In genomic region chr20:51497542-51498467, GRCh38 we compare ENCODE assay signal across 9 cellular contexts. TPM values are rescaled to one million over a fixed set of nuclear protein-coding genes. Genes with fewer than 3 reads are reported as not detected.
DNase-seq lines count a peak whose midpoint lies in the region; ATAC-seq lines count a peak whose summit lies in the region.
"Had no signal": no experiment of that assay in that cellular context is flagged by ENCODE, and none has a peak within 500 bp of the region (broad histone marks: within the 10 kb centered on the region; RNA-seq: fewer than 3 reads in every experiment).

No MANE protein-coding gene starts in this region.

- peak overlapping the region; percentile 71 for H3K27ac ChIP-seq in effector memory CD4-positive, alpha-beta T cell (ENCODE audit: insufficient read depth, low read length, poor library complexity, severe bottlenecking)

- peak overlapping the region; percentile 20 for H3K4me3 ChIP-seq in effector memory CD4-positive, alpha-beta T cell (ENCODE audit: insufficient read depth, low read depth, low read length, poor library complexity, severe bottlenecking)
- H3K4me3 ChIP-seq: lung had no signal

- H3K4me1 ChIP-seq in effector memory CD4-positive, alpha-beta T cell (ENCODE audit: control insufficient read depth, insufficient read depth, low read length, poor library complexity, severe bottlenecking): peaks cover 74% of the 10 kb centered on the region

- intact Hi-C loops in Right ventricle myocardium superior (cut with DNase I) (no loop called here), Right ventricle myocardium inferior (cut with DNase I) (loop anchor here (10.0 kb wide), 1 partner anchor 83 kb away; no protein-coding TSS in a partner anchor)

- ATAC-seq in Right ventricle myocardium superior (ENCODE audit: poor library complexity) (peak; percentile 56), Right ventricle myocardium inferior (no peak), HG03097 (IDR thresholded peaks at IDR 0.05; ENCODE audit: low FRiP score, unreplicated experiment) (no peak)

- DNase-seq in Right ventricle myocardium superior (no peak), Right ventricle myocardium inferior (ENCODE audit: missing footprints) (no peak), T-helper 9 cell (peak; percentile 38), NCI-H524 treated with DMSO at 0.1 percent for 48 hours (lab: John Stamatoyannopoulos, UW) (no peak), NCI-H1694 treated with DMSO at 0.1 percent for 48 hours (lab: John Stamatoyannopoulos, UW) (no peak)
- DNase-seq in effector memory CD4-positive, alpha-beta T cell: peak; percentile 30 to 62 (median 47)
- DNase-seq in stimulated activated CD4-positive, alpha-beta T cell treated with anti-CD3 and anti-CD28 coated beads, Interleukin-4, amount 100 ng/mL, for 1 hour: peak; percentile 53

- no peaks in the 10 kb centered on the region for H3K27me3 ChIP-seq in effector memory CD4-positive, alpha-beta T cell (replicated peaks; ENCODE audit: control insufficient read depth, insufficient read depth, low read length, poor library complexity, severe bottlenecking)

- no peaks in the 10 kb centered on the region for H3K9me3 ChIP-seq in effector memory CD4-positive, alpha-beta T cell (ENCODE audit: control insufficient read depth, low read length)

- H3K36me3 ChIP-seq in effector memory CD4-positive, alpha-beta T cell (ENCODE audit: control insufficient read depth, insufficient read depth, low read length): no peaks in the 10 kb centered on the region

RNA-seq across cellular contexts. Expression of gene NFATC2, which starts 44.7 kb away (rescaled TPM):
- total RNA-seq in Right ventricle myocardium superior (2.0 TPM), Right ventricle myocardium inferior (2.1 TPM)

Comparison
In these comparisons a context has a peak if more than half of its experiments do, and no peak if none do; other contexts are left out.
1. DNase-seq: peak in T-helper 9 cell (single experiment), effector memory CD4-positive, alpha-beta T cell (3 of 3) and stimulated activated CD4-positive, alpha-beta T cell treated with anti-CD3 and anti-CD28 coated beads, Interleukin-4, amount 100 ng/mL, for 1 hour (single experiment); none in Right ventricle myocardium superior (single experiment), Right ventricle myocardium inferior (single experiment), NCI-H524 treated with DMSO at 0.1 percent for 48 hours (single experiment) and NCI-H1694 treated with DMSO at 0.1 percent for 48 hours (single experiment).